In genomic region chr7:41758321-41758720, GRCh38 we compare ENCODE assay signal across 31 cellular contexts. TPM values are rescaled to one million over a fixed set of nuclear protein-coding genes. Genes with fewer than 3 reads are reported as not detected.
"Had no signal": no experiment of that assay in that cellular context is flagged by ENCODE, and none has a peak within 500 bp of the region (broad histone marks: within the 10 kb centered on the region; RNA-seq: fewer than 3 reads in every experiment).

No MANE protein-coding gene starts in this region.

- H3K27me3 ChIP-seq: adrenal gland, SJCRH30 had no signal

- H3K4me3 ChIP-seq: adrenal gland, SJCRH30, SK-N-MC had no signal

- H3K4me1 ChIP-seq: adrenal gland, SJCRH30 had no signal

- H3K36me3 ChIP-seq: adrenal gland, SJCRH30 had no signal

- H3K9ac ChIP-seq: KMS-11 had no signal

- H3K9me3 ChIP-seq: adrenal gland had no signal

- H3K27ac ChIP-seq: adrenal gland, KMS-11, SJCRH30, SK-N-MC had no signal

- DNase-seq: activated CD4-positive, alpha-beta T cell treated with anti-CD3 and anti-CD28 coated beads, Interleukin-2, amount 10 ng/mL, durations not matched to agents 24 days and 14 days; activated CD4-positive, alpha-beta T cell treated with anti-CD3 and anti-CD28 coated beads, Interleukin-2, amount 50 U/mL, for 4 hours; activated CD8-positive, alpha-beta T cell treated with anti-CD3 and anti-CD28 coated beads for 36 hours; activated gamma-delta T cell; activated naive CD4-positive, alpha-beta T cell treated with Interleukin-2 at 50 U/mL for 16 hours; activated naive CD8-positive, alpha-beta T cell treated with anti-CD3 and anti-CD28 coated beads, Interleukin-2, amount 10 ng/mL, durations not matched to agents 7 days and 5 days; activated T-cell treated with anti-CD3 and anti-CD28 coated beads, Interleukin-2, amount 50 U/mL, for 1 hour; activated T-cell treated with anti-CD3 and anti-CD28 coated beads, Interleukin-2, amount 50 U/mL, for 72 hours; adrenal gland; anterior cingulate cortex; caudate nucleus; cerebellar nuclear complex; MM.1S; NCI-H1092 treated with DMSO at 0.1 percent for 48 hours; NCI-H1417; NCI-H146; NCI-H187; NCI-H2029 treated with DMSO at 0.1 percent for 48 hours; NCI-H2171 treated with DMSO at 0.1 percent for 48 hours; NCI-H2227 treated with DMSO at 0.1 percent for 48 hours; NCI-H446; NCI-H510A treated with DMSO at 0.1 percent for 48 hours; NCI-H69; NCI-H82; SHP77; SJCRH30; T1000 had no signal

RNA-seq across cellular contexts. Expression of gene INHBA, which starts 55.4 kb away (rescaled TPM):
- total RNA-seq: activated CD8-positive, alpha-beta T cell treated with anti-CD3 and anti-CD28 coated beads for 36 hours; activated naive CD8-positive, alpha-beta T cell treated with anti-CD3 and anti-CD28 coated beads, Interleukin-2, amount 10 ng/mL, durations not matched to agents 7 days and 5 days; activated T-helper 17 cell treated with anti-CD3 and anti-CD28 coated beads, Interleukin-2, amount 50 U/mL, for 72 hours; T-helper 2 cell treated with Interferon-gamma antibody and Interleukin-4, amounts not matched to agents 100 ng/mL and 5 ng/mL, for 36 hours had no signal
